ENCODE assay signal across 17 cellular contexts in the genomic region with DNA sequence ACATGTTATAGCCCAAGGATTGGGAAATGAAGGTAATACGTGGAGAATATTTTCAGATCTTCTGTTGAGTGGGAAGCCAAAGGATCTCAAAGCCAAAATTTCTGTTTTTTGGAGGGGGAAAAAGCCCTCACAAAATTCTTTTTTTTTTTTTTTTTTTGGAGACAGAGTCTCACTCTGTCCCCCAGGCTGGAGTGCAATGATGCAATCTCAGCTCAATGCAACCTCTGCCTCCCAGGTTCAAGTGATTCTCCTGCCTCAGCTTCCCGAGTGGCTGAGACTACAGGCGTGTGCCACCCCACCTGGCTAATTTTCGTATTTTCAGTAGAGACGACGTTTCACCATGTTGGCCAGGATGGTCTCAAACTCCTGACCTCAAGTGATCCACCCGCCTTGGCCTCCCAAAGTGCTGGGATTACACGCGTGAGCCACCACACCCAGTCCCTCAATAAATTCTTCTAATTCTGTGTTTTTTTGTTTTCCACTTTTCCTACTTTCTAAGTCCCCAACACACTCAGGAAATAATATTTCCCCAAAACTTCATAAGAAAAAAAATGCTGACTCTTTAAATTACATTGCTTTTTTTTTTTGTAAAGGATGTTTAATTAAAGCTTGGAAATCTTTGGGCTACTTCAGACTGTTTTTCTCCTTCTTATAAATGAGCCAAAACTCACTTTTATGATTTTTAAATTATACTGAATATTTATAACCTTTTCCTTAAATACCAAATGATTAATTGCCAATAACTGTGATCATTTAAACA. TPM values are rescaled to one million over a fixed set of nuclear protein-coding genes. Genes with fewer than 3 reads are reported as not detected.
A peak's percentile ranks its signal among the peaks of the same experiment; 100 is the strongest.
DNase-seq lines count a peak whose midpoint lies in the region; ATAC-seq, FAIRE-seq and TF ChIP-seq lines count a peak whose summit lies in the region.
"Had no signal": no experiment of that assay in that cellular context is flagged by ENCODE, and none has a peak within 500 bp of the region (broad histone marks: within the 10 kb centered on the region; RNA-seq: fewer than 3 reads in every experiment).

No MANE protein-coding gene starts in this region.

- no peak overlapping the region for H2BK120ac ChIP-seq in IMR-90 (ENCODE audit: low read depth, low read length)

- TF ChIP-seq CTCF in GM23338 (conservative IDR thresholded peaks at IDR 0.05; ENCODE audit: low read depth in 2 of 2) (no peak), IMR-90 (conservative IDR thresholded peaks at IDR 0.05; ENCODE audit: low read depth, low read length) (no peak), K562 (IDR thresholded peaks at IDR 0.05 in 2 of 3, conservative IDR thresholded peaks at IDR 0.05 in 1 of 3; ENCODE audit: insufficient read depth in 2 of 3, low read depth in 1 of 3, low read length in 3 of 3) (no peak), kidney (IDR thresholded peaks at IDR 0.05; ENCODE audit: borderline replicate concordance, extremely low read depth, insufficient read depth) (no peak), GM10248 (IDR thresholded peaks at IDR 0.05; ENCODE audit: control extremely low read depth, extremely low read depth, low read depth, missing control alignments) (no peak)

- CTCF ChIA-PET in IMR-90 (lab: Yijun Ruan, JAX), result interaction anchor here (0.6 to 0.7 kb wide), 2 partner anchors 34 to 426 kb away, joined by 3 read pairs; no protein-coding TSS in a partner anchor
- CTCF ChIA-PET in K562 (lab: Yijun Ruan, JAX; ENCODE audit: low intra/inter-chr PET ratio), result no interaction called here
- CTCF ChIA-PET in GM10248 (lab: Yijun Ruan, JAX), result no interaction called here

- H3K79me1 ChIP-seq in IMR-90 (ENCODE audit: low read depth in 1 of 2, low read length in 2 of 2), result no peaks in the 10 kb centered on the region

- no peak for TF ChIP-seq EP300 in K562 (IDR thresholded peaks at IDR 0.05; ENCODE audit: low read length)

- H3K27ac ChIP-seq in GM23338 (ENCODE audit: low read depth) (0 out of 2 replicates have a peak overlapping the region, but pooled peaks have one; percentile 16), IMR-90 (ENCODE audit: insufficient read depth, low read length) (no peak overlapping the region), K562 (ENCODE audit: extremely low read depth, low read depth, low read length) (no peak overlapping the region), kidney (ENCODE audit: low read depth in 2 of 2, low read length in 2 of 2) (no peak overlapping the region)
- H3K27ac ChIP-seq: C4-2B had no signal

- peaks cover 8% of the 10 kb centered on the region; the same call in 1 of the 2 replicates for H3K36me3 ChIP-seq in GM23338 (ENCODE audit: insufficient read depth)
- peaks cover 3% of the 10 kb centered on the region; the same call in 1 of the 2 replicates for H3K36me3 ChIP-seq in IMR-90 (ENCODE audit: control insufficient read depth, insufficient read depth, low read length)
- H3K36me3 ChIP-seq in K562 (ENCODE audit: control insufficient read depth, insufficient read depth, low read length), result no peaks in the 10 kb centered on the region
- H3K36me3 ChIP-seq in kidney (ENCODE audit: control insufficient read depth in 1 of 2, insufficient read depth in 2 of 2, low read length in 2 of 2), result peaks cover 3 to 21% of the 10 kb centered on the region in 2 donors
- H3K36me3 ChIP-seq in HAP-1 (replicated peaks), result no peaks in the 10 kb centered on the region

- TF ChIP-seq POLR2A in IMR-90 (IDR thresholded peaks at IDR 0.05; ENCODE audit: low read depth, low read length) (no peak), K562 (conservative IDR thresholded peaks at IDR 0.05) (no peak)

- WGBS in IMR-90 (ENCODE audit: extremely low coverage in 2 of 2, insufficient read length in 1 of 2), 2 experiments, result 95% methylated on average over 7 of the region's 9 CpGs; no CpG with 5 or more reads in 1 of the 2 experiments
- WGBS in K562 (ENCODE audit: insufficient coverage, low coverage, missing lambda C conversion rate), result 19% methylated on average over 9 of the region's 9 CpGs

- no peak overlapping the region for H2BK15ac ChIP-seq in IMR-90 (ENCODE audit: low read depth, low read length)

- ATAC-seq in GM23338 (no peak), IMR-90 (ENCODE audit: low read depth) (no peak), K562 (peak; percentile 55; the same call in 2 of the 3 replicates), T-helper 17 cell (no peak)
- ATAC-seq: HCT116 had no signal

- no peak overlapping the region for H2AK5ac ChIP-seq in IMR-90 (ENCODE audit: low read depth, low read length)

- H3K9me1 ChIP-seq in IMR-90 (ENCODE audit: insufficient read depth, low read length) (no peaks in the 10 kb centered on the region), K562 (ENCODE audit: control insufficient read depth, insufficient read depth, low read length) (no peaks in the 10 kb centered on the region)

- H3K27ac Mint-ChIP-seq in GM23338, result peak overlapping the region; percentile 62
- H3K27ac Mint-ChIP-seq in T-helper 17 cell, result no peak overlapping the region
- H3K27ac Mint-ChIP-seq: HFFc6 had no signal

- no peaks in the 10 kb centered on the region for H3F3A ChIP-seq in GM23338 (replicated peaks; ENCODE audit: low read depth)

- no peak overlapping the region for H3K14ac ChIP-seq in IMR-90 (replicated peaks; ENCODE audit: low read depth, low read length)

- no peaks in the 10 kb centered on the region for H3K9me3 ChIP-seq in IMR-90 (ENCODE audit: control insufficient read depth, insufficient read depth, low read length)
- H3K9me3 ChIP-seq in K562 (replicated peaks; ENCODE audit: control insufficient read depth, insufficient read depth, low read depth, low read length), result no peaks in the 10 kb centered on the region
- H3K9me3 ChIP-seq in kidney (ENCODE audit: control insufficient read depth in 1 of 2, low read length in 2 of 2), result no peaks in the 10 kb centered on the region
- no peaks in the 10 kb centered on the region for H3K9me3 ChIP-seq in HAP-1
- no peaks in the 10 kb centered on the region for H3K9me3 ChIP-seq in T-helper 17 cell (ENCODE audit: control insufficient read depth, low read length, poor library complexity, severe bottlenecking)

- H3K56ac ChIP-seq in IMR-90 (ENCODE audit: extremely low read depth, insufficient read depth, low read length), result no peak overlapping the region

- no peaks in the 10 kb centered on the region for H3K79me2 ChIP-seq in GM23338 (replicated peaks; ENCODE audit: insufficient read depth)
- no peaks in the 10 kb centered on the region for H3K79me2 ChIP-seq in K562 (ENCODE audit: control insufficient read depth, insufficient read depth, low read length)

- H3K27me3 Mint-ChIP-seq in GM23338 (ENCODE audit: insufficient read depth, low read depth, poor library complexity), result peaks cover 2% of the 10 kb centered on the region
- peaks cover 7% of the 10 kb centered on the region for H3K27me3 Mint-ChIP-seq in T-helper 17 cell

- dilution Hi-C loops in IMR-90 (cut with HindIII; ENCODE audit: low sequenced_read_pairs, unreplicated experiment), result no loop called here

- in situ Hi-C loops in IMR-90 (cut with MboI; ENCODE audit: low sequenced_read_pairs), result no loop called here
- in situ Hi-C loops in K562 (cut with MboI), result no loop called here
- in situ Hi-C loops in HAP-1 (cut with MboI; ENCODE audit: low sequenced_read_pairs), result no loop called here

- no TSS peak for BruUV-seq in IMR-90 (replicated peaks; lab: Mats Ljungman, UMichigan)
- BruUV-seq in K562 (replicated peaks; lab: Mats Ljungman, UMichigan), result no TSS peak

- H3K4me1 Mint-ChIP-seq in GM23338 (no peaks in the 10 kb centered on the region), T-helper 17 cell (peaks cover 5% of the 10 kb centered on the region)

- H3K27me3 ChIP-seq in GM23338 (ENCODE audit: insufficient read depth) (no peaks in the 10 kb centered on the region), IMR-90 (ENCODE audit: control insufficient read depth, insufficient read depth, low read length) (no peaks in the 10 kb centered on the region), K562 (ENCODE audit: control insufficient read depth in 2 of 2, insufficient read depth in 2 of 2, low read length in 2 of 2) (0 out of 5 replicates have a peak, but pooled peaks cover 0 to 3% of the 10 kb centered on the region in 2 experiments), HAP-1 (ENCODE audit: low read depth) (no peaks in the 10 kb centered on the region)

- DNase-seq in GM23338 (ENCODE audit: low spot score), result no peak
- no peak for DNase-seq in IMR-90
- DNase-seq in K562 (ENCODE audit: extremely low read depth in 1 of 4, low spot score in 3 of 4), result no peak
- no peak for DNase-seq in kidney
- DNase-seq in HAP-1 (ENCODE audit: low spot score in 2 of 2), result no peak
- DNase-seq in HT-29 (ENCODE audit: low spot score), result no peak
- no peak for DNase-seq in GM10248 (ENCODE audit: extremely low spot score)
- DNase-seq in T-helper 17 cell, result no peak
- DNase-seq: AML-193; CD4-positive, alpha-beta memory T cell; DMS153; DMS79; GDM1; HFFc6 had no signal

- H4K20me1 ChIP-seq in GM23338 (replicated peaks; ENCODE audit: insufficient read depth) (no peaks in the 10 kb centered on the region), IMR-90 (ENCODE audit: insufficient read depth, low read length) (no peaks in the 10 kb centered on the region), K562 (replicated peaks; ENCODE audit: control insufficient read depth, insufficient read depth, low read length) (no peaks in the 10 kb centered on the region)

- no peak overlapping the region for H2BK20ac ChIP-seq in IMR-90 (ENCODE audit: low read depth, low read length)

- H3K4me1 ChIP-seq in GM23338 (ENCODE audit: insufficient read depth) (no peaks in the 10 kb centered on the region), IMR-90 (ENCODE audit: control insufficient read depth, insufficient read depth, low read length) (no peaks in the 10 kb centered on the region), K562 (replicated peaks in 1 of 2; ENCODE audit: control insufficient read depth in 2 of 2, insufficient read depth in 2 of 2, low read length in 2 of 2) (no peaks in the 10 kb centered on the region; a peak in 1 of 5 replicates), kidney (ENCODE audit: control insufficient read depth in 1 of 2, insufficient read depth in 1 of 2, low read depth in 1 of 2, low read length in 2 of 2) (no peaks in the 10 kb centered on the region), HAP-1 (no peaks in the 10 kb centered on the region)

- 0 out of 2 replicates have a peak, but pooled peaks cover 5% of the 10 kb centered on the region for H3K9me2 ChIP-seq in GM23338 (ENCODE audit: insufficient read depth)

- H2AK9ac ChIP-seq in IMR-90 (replicated peaks; ENCODE audit: low read depth, low read length, poor library complexity), result no peak overlapping the region

- H4K5ac ChIP-seq in IMR-90 (ENCODE audit: low read depth, low read length), result no peak overlapping the region

- H2AFZ ChIP-seq in GM23338 (no peak overlapping the region), IMR-90 (replicated peaks; ENCODE audit: low read length, poor library complexity) (no peak overlapping the region), K562 (ENCODE audit: low read depth, low read length) (no peak overlapping the region)

- H2BK5ac ChIP-seq in IMR-90 (ENCODE audit: low read depth, low read length, poor library complexity, severe bottlenecking), result no peak overlapping the region

- H3K4me3 ChIP-seq in GM23338 (no peak overlapping the region), IMR-90 (ENCODE audit: insufficient read depth, low read depth, low read length) (no peak overlapping the region), K562 (no peak overlapping the region), kidney (ENCODE audit: low read length in 2 of 2) (no peak overlapping the region), HAP-1 (no peak overlapping the region)

- no peak for TF ChIP-seq RAD21 in IMR-90 (IDR thresholded peaks at IDR 0.05; ENCODE audit: low read length)
- TF ChIP-seq RAD21 in K562 (CRISPR knock-in tag; conservative IDR thresholded peaks at IDR 0.05 in 1 of 2, IDR thresholded peaks at IDR 0.05 in 1 of 2), result no peak

- no peak overlapping the region for H3K23ac ChIP-seq in IMR-90 (ENCODE audit: low read depth, low read length)

- FAIRE-seq in K562 (lab: Jason Lieb, UNC) (no peak), kidney (lab: Jason Lieb, UNC) (peak; percentile 38)
- FAIRE-seq: A204.1 had no signal

- H3K4me2 ChIP-seq in GM23338 (no peak overlapping the region), IMR-90 (ENCODE audit: low read depth, low read length) (no peak overlapping the region), K562 (ENCODE audit: insufficient read depth, low read length) (no peak overlapping the region)

- H3K36me3 Mint-ChIP-seq in GM23338 (ENCODE audit: low read depth) (peaks cover 28% of the 10 kb centered on the region), T-helper 17 cell (ENCODE audit: low read depth) (no peaks in the 10 kb centered on the region)
- H3K36me3 Mint-ChIP-seq: CD4-positive, alpha-beta memory T cell had no signal

- H3K9ac ChIP-seq in IMR-90 (ENCODE audit: low read depth, low read length) (no peak overlapping the region), K562 (ENCODE audit: insufficient read depth in 1 of 2, low read depth in 2 of 2, low read length in 2 of 2) (no peak overlapping the region), kidney (ENCODE audit: low read length in 2 of 2) (no peak overlapping the region)

- no peak overlapping the region for H3K4ac ChIP-seq in IMR-90 (ENCODE audit: low read depth, low read length)

- no peak overlapping the region for H4K8ac ChIP-seq in IMR-90 (ENCODE audit: low read depth in 2 of 2, low read length in 2 of 2)

- no peaks in the 10 kb centered on the region for H3K9me3 Mint-ChIP-seq in GM23338
- H3K9me3 Mint-ChIP-seq: CD4-positive, alpha-beta memory T cell; HFFc6 had no signal

- H3K4me3 Mint-ChIP-seq in GM23338, result no peak overlapping the region
- no peak overlapping the region for H3K4me3 Mint-ChIP-seq in T-helper 17 cell
- H3K4me3 Mint-ChIP-seq: CD4-positive, alpha-beta memory T cell; HFFc6 had no signal

- intact Hi-C loops in IMR-90 (cut with micrococcal nuclease), result no loop called here
- intact Hi-C loops in K562 (cut with micrococcal nuclease), result no loop called here
- intact Hi-C loops in kidney (cut with DNase I), result no loop called here

- H4K91ac ChIP-seq in IMR-90 (ENCODE audit: insufficient read depth, low read depth, low read length), result no peak overlapping the region

- POLR2A ChIA-PET in IMR-90 (lab: Charles Lee; ENCODE audit: unreplicated experiment), result no interaction called here
- POLR2A ChIA-PET in K562 (lab: Yijun Ruan, JAX), result no interaction called here
- POLR2A ChIA-PET in GM10248 (lab: Yijun Ruan, JAX), result no interaction called here

- H3K18ac ChIP-seq in IMR-90 (ENCODE audit: low read depth, low read length), result no peak overlapping the region

RNA-seq across cellular contexts. Expression of a gene that starts 51.6 kb away (rescaled TPM):
- total RNA-seq in GM23338 (2014; rRNA removed; shearing (Covaris generic)), result 3,506 and 4,648 TPM in 2 replicates
- 2,252 and 2,486 TPM in 2 replicates for polyA plus RNA-seq in GM23338 (2016; fragmentation: Nextera tagmentation; extraction: Ambion mirVana)
- total RNA-seq in IMR-90 (2012; rRNA removed), result 1,618 and 2,908 TPM in 2 replicates
- polyA plus RNA-seq in IMR-90 (2012; rRNA removed), result 1,481 and 1,729 TPM in 2 replicates
- 401 and 1,191 TPM in 2 replicates for polyA plus RNA-seq in IMR-90 (2012; cell fraction: cytosol; rRNA removed)
- polyA plus RNA-seq in IMR-90 (2012; cell fraction: nucleus; rRNA removed; ENCODE audit: low replicate concordance), result 47.3 and 747 TPM in 2 replicates
- total RNA-seq in K562 (2011; cell fraction: chromatin; rRNA removed; ENCODE audit: low replicate concordance), result 296 and 420 TPM in 2 replicates
- 433 and 451 TPM in 2 replicates for total RNA-seq in K562 (2011; cell fraction: nucleolus; rRNA removed)
- total RNA-seq in K562 (2011; cell fraction: nucleoplasm; rRNA removed), result 773 and 1,562 TPM in 2 replicates
- total RNA-seq in K562 (2014; rRNA removed), result 1,793 and 2,102 TPM in 2 replicates
- 3,891 and 4,298 TPM in 2 replicates for total RNA-seq in K562 (2014; rRNA removed; fragmentation: Illumina TruSeq; extraction: Trizol)
- total RNA-seq in K562 (2015; rRNA removed; fragmentation: Illumina TruSeq; extraction: Trizol), result 2,923 and 3,036 TPM in 2 replicates
- 2,407 and 2,649 TPM in 2 replicates for total RNA-seq in K562 (2021)
- 4,895 and 5,488 TPM in 2 replicates for polyA plus RNA-seq in K562 (2011; rRNA removed)
- polyA plus RNA-seq in K562 (2011; cell fraction: cytosol; rRNA removed), result 887 and 2,354 TPM in 2 replicates
- 570 and 1,423 TPM in 2 replicates for polyA plus RNA-seq in K562 (2011; cell fraction: nucleus; rRNA removed)
- 2,139 and 3,584 TPM in 2 replicates for polyA plus RNA-seq in K562 (2012)
- 2,678 and 2,756 TPM in 2 replicates for polyA plus RNA-seq in K562 (2014; fragmentation: Illumina TruSeq; extraction: Trizol)
- 1,000 to 10,000 TPM; 3,558 to 3,768 TPM for polyA plus RNA-seq in K562 (2014; fragmentation: Nextera tagmentation; extraction: Ambion mirVana)
- 2,761 and 3,554 TPM in 2 replicates for polyA plus RNA-seq in K562 (2014; rRNA removed)
- 1,733 and 2,092 TPM in 2 replicates for polyA minus RNA-seq in K562 (2011; rRNA and poly(A)+ RNA removed)
- polyA minus RNA-seq in K562 (2011; cell fraction: cytosol; rRNA and poly(A)+ RNA removed), result 660 and 683 TPM in 2 replicates
- 140 and 302 TPM in 2 replicates for polyA minus RNA-seq in K562 (2011; cell fraction: nucleus; rRNA and poly(A)+ RNA removed)
- 1,658 TPM for total RNA-seq in kidney
- polyA plus RNA-seq in kidney (ENCODE audit: insufficient read depth, low read depth, low replicate concordance), result 2,406 TPM
- 932 and 1,065 TPM in 2 replicates for total RNA-seq in HT-29 (2014; rRNA removed; shearing (Covaris generic))
- 1,000 to 10,000 TPM; 2,611 to 3,189 TPM for total RNA-seq in T-helper 17 cell
